Comparison of ENCODE assay signal across 8 cellular contexts in genomic region chr2:54052825-54053718, GRCh38.
DNase-seq lines count a peak whose midpoint lies in the region; ATAC-seq, FAIRE-seq and TF ChIP-seq lines count a peak whose summit lies in the region.

No MANE protein-coding gene starts in this region.

- DNase-seq in EL, result peak; percentile 35
- no peak for DNase-seq in T-helper 17 cell
- DNase-seq in HepG2 (ENCODE audit: low spot score), result no peak
- DNase-seq in SKM-1 (lab: John Stamatoyannopoulos, UW; ENCODE audit: unreplicated experiment), result no peak
- no peak for DNase-seq in Peyer's patch
- no peak for DNase-seq in SW 1271 (lab: John Stamatoyannopoulos, UW)

- in situ Hi-C loops in HepG2 (cut with HindIII; ENCODE audit: extremely low pct_ligation_motif_present, low pct_unique_long_range_greater_than_20kb), result no loop called here

- peak; percentile 33; the same call in 1 of the 2 replicates for TF ChIP-seq CTCF in HepG2 (CRISPR knock-in tag; IDR thresholded peaks at IDR 0.05)
- peak in 1 of 6 experiments; percentile 12 for TF ChIP-seq CTCF in Peyer's patch (IDR thresholded peaks at IDR 0.05)

- no peak for TF ChIP-seq RAD21 in HepG2 (CRISPR knock-in tag; IDR thresholded peaks at IDR 0.05)

- no peak for FAIRE-seq in HepG2 (lab: Jason Lieb, UNC)

- H3K4me3 Mint-ChIP-seq in T-helper 17 cell, result no peak overlapping the region

- no peak overlapping the region for H2AFZ ChIP-seq in HepG2 (ENCODE audit: low read length)

- no peak overlapping the region for H3K4me3 ChIP-seq in HepG2 (replicated peaks in 1 of 3; ENCODE audit: insufficient read depth in 1 of 3, low read depth in 2 of 3, low read length in 3 of 3)
- no peak overlapping the region for H3K4me3 ChIP-seq in Peyer's patch

- ATAC-seq in GM21717 (IDR thresholded peaks at IDR 0.05; ENCODE audit: unreplicated experiment) (peak; percentile 26), T-helper 17 cell (peak; percentile 50), HepG2 (peak; percentile 40), HG03135 (IDR thresholded peaks at IDR 0.05; ENCODE audit: unreplicated experiment) (no peak)

- TF ChIP-seq EP300 in HepG2 (IDR thresholded peaks at IDR 0.05; ENCODE audit: low read depth in 2 of 2, low read length in 2 of 2) (no peak), HepG2 (CRISPR knock-in tag; IDR thresholded peaks at IDR 0.05; ENCODE audit: borderline replicate concordance) (no peak)

- H3K4me1 Mint-ChIP-seq in T-helper 17 cell, result peaks cover 15% of the 10 kb centered on the region

- POLR2A ChIA-PET in HepG2 (lab: Yijun Ruan, JAX), result interaction anchor here (2.2 kb wide), 1 partner anchor 9 kb away, joined by 13 read pairs; no protein-coding TSS in a partner anchor

- no peaks in the 10 kb centered on the region for H3K9me3 ChIP-seq in T-helper 17 cell (ENCODE audit: control insufficient read depth, low read length, poor library complexity, severe bottlenecking)
- no peaks in the 10 kb centered on the region for H3K9me3 ChIP-seq in HepG2 (ENCODE audit: low read length)
- H3K9me3 ChIP-seq in Peyer's patch, result peaks cover 0 to 4% (median 0%) of the 10 kb centered on the region in 4 donors

- no peaks in the 10 kb centered on the region for H3K27me3 Mint-ChIP-seq in T-helper 17 cell

- no peaks in the 10 kb centered on the region for H3K27me3 ChIP-seq in HepG2 (ENCODE audit: control insufficient read depth in 1 of 2, insufficient read depth in 2 of 2, low read length in 2 of 2)
- H3K27me3 ChIP-seq in Peyer's patch, result no peaks in the 10 kb centered on the region

- H3K27ac ChIP-seq in HepG2 (ENCODE audit: extremely low read length, insufficient read depth, low read length) (no peak overlapping the region), Peyer's patch (peak overlapping the region in 1 of 4 donors; percentile 49)

- CTCF ChIA-PET in HepG2 (lab: Yijun Ruan, JAX; ENCODE audit: low intra/inter-chr PET ratio, low total read pairs), result no interaction called here

- 91% methylated on average over 4 of the region's 4 CpGs for WGBS in HepG2 (ENCODE audit: low lambda C conversion rate)

- H3K79me2 ChIP-seq in HepG2 (ENCODE audit: insufficient read depth, low read length), result no peaks in the 10 kb centered on the region

- peak overlapping the region; percentile 56 for H3K27ac Mint-ChIP-seq in T-helper 17 cell

- H3K9ac ChIP-seq in HepG2 (ENCODE audit: insufficient read depth, low read depth, low read length), result no peak overlapping the region

- H4K20me1 ChIP-seq in HepG2 (ENCODE audit: insufficient read depth, low read length), result no peaks in the 10 kb centered on the region

- intact Hi-C loops in HepG2 (cut with micrococcal nuclease; ENCODE audit: unreplicated experiment), result no loop called here

- no peak for TF ChIP-seq POLR2A in HepG2 (IDR thresholded peaks at IDR 0.05; ENCODE audit: insufficient read depth in 1 of 2, low read depth in 2 of 2, low read length in 2 of 2)
- TF ChIP-seq POLR2A in Peyer's patch (IDR thresholded peaks at IDR 0.05), result no peak

- H3K4me1 ChIP-seq in HepG2 (ENCODE audit: insufficient read depth, low read length), result peaks cover 20% of the 10 kb centered on the region
- H3K4me1 ChIP-seq in Peyer's patch, result no peaks in the 10 kb centered on the region

- H3K36me3 ChIP-seq in HepG2 (replicated peaks in 1 of 2; ENCODE audit: control insufficient read depth in 1 of 2, insufficient read depth in 2 of 2, low read length in 2 of 2), result no peaks in the 10 kb centered on the region
- H3K36me3 ChIP-seq in Peyer's patch, result no peaks in the 10 kb centered on the region

- H3K4me2 ChIP-seq in HepG2 (ENCODE audit: low read depth, low read length), result no peak overlapping the region

- peaks cover 7% of the 10 kb centered on the region for H3K36me3 Mint-ChIP-seq in T-helper 17 cell (ENCODE audit: low read depth)

- no TSS peak for BruUV-seq in HepG2 (replicated peaks; lab: Mats Ljungman, UMichigan)

TF ChIP-seq in HepG2, 621 proteins besides CTCF, POLR2A, EP300 and RAD21:
- peak; percentile 45 for TF ChIP-seq STAG1 (CRISPR knock-in tag; IDR thresholded peaks at IDR 0.05)
- no peak for TF ChIP-seq ZNF800 (CRISPR knock-in tag; IDR thresholded peaks at IDR 0.05)
- TF ChIP-seq ZNF746 (CRISPR knock-in tag; IDR thresholded peaks at IDR 0.05), result no peak
- TF ChIP-seq, protein P1, sequence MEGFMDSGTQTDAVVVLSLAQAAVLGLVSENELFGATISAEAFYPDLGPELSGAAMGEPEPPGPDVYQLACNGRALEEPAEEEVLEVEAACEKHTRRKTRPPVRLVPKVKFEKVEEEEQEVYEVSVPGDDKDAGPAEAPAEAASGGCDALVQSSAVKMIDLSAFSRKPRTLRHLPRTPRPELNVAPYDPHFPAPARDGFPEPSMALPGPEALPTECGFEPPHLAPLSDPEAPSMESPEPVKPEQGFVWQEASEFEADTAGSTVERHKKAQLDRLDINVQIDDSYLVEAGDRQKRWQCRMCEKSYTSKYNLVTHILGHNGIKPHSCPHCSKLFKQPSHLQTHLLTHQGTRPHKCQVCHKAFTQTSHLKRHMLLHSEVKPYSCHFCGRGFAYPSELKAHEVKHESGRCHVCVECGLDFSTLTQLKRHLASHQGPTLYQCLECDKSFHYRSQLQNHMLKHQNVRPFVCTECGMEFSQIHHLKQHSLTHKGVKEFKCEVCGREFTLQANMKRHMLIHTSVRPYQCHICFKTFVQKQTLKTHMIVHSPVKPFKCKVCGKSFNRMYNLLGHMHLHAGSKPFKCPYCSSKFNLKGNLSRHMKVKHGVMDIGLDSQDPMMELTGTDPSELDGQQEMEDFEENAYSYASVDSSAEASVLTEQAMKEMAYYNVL (CRISPR knock-in tag; IDR thresholded peaks at IDR 0.05; ENCODE audit: borderline replicate concordance), result no peak
TF ChIP-seq in HepG2: peak in this region for 1.
